ENCODE assay signal across 9 cellular contexts in genomic region chr16:74605332-74605731, GRCh38. TPM values are rescaled to one million over a fixed set of nuclear protein-coding genes. Genes with fewer than 3 reads are reported as not detected.
DNase-seq lines count a peak whose midpoint lies in the region; ATAC-seq, FAIRE-seq and TF ChIP-seq lines count a peak whose summit lies in the region.
"Had no signal": no experiment of that assay in that cellular context is flagged by ENCODE, and none has a peak within 500 bp of the region (broad histone marks: within the 10 kb centered on the region; RNA-seq: fewer than 3 reads in every experiment).

No MANE protein-coding gene starts in this region.

- H3K27me3 ChIP-seq in cardiac muscle cell (no peaks in the 10 kb centered on the region), GM12878 (replicated peaks in 1 of 2; ENCODE audit: control insufficient read depth in 2 of 2, insufficient read depth in 2 of 2, low read length in 1 of 2) (no peaks in the 10 kb centered on the region)

- peak overlapping the region; percentile 15 for H3K4me3 Mint-ChIP-seq in memory B cell
- peak overlapping the region; percentile 95 for H3K4me3 Mint-ChIP-seq in type B pancreatic cell

- no peak for TF ChIP-seq POLR2A in GM12878 (IDR thresholded peaks at IDR 0.05; ENCODE audit: low read depth, low read length)

- TF ChIP-seq CTCF in cardiac muscle cell (IDR thresholded peaks at IDR 0.05; ENCODE audit: low read depth, low read length) (no peak), GM12878 (IDR thresholded peaks at IDR 0.05 in 2 of 3, conservative IDR thresholded peaks at IDR 0.05 in 1 of 3; ENCODE audit: control insufficient read depth in 2 of 3, extremely low read depth in 1 of 3, insufficient read depth in 1 of 3, low read depth in 3 of 3, low read length in 3 of 3) (no peak), type B pancreatic cell (conservative IDR thresholded peaks at IDR 0.05) (no peak)

- no peak for FAIRE-seq in GM12878 (lab: Jason Lieb, UNC)
- FAIRE-seq: D721Med had no signal

- ATAC-seq in left cardiac atrium, result no peak
- no peak for ATAC-seq in GM12878
- no peak for ATAC-seq in memory B cell (ENCODE audit: low read depth)
- no peak for ATAC-seq in HG03521 (IDR thresholded peaks at IDR 0.05; ENCODE audit: unreplicated experiment)

- RAD21 ChIA-PET in GM12878 (lab: Charles Lee; ENCODE audit: unreplicated experiment), result interaction anchor here (0.7 to 1.0 kb wide), 4 partner anchors 16 to 110 kb away, joined by 3 to 6 read pairs (median 4); partner anchors contain the start of gene RFWD3

- TF ChIP-seq EP300 in GM12878 (IDR thresholded peaks at IDR 0.05; ENCODE audit: borderline replicate concordance in 1 of 2, control insufficient read depth in 1 of 2, low read depth in 2 of 2, low read length in 2 of 2), result no peak

- intact Hi-C loops in left cardiac atrium (cut with DNase I), result no loop called here
- intact Hi-C loops in GM12878 (cut with micrococcal nuclease; ENCODE audit: unreplicated experiment), result loop anchor here (10.0 kb wide), 1 partner anchor 111 kb away; no protein-coding TSS in a partner anchor

- WGBS in GM12878 (ENCODE audit: insufficient coverage, insufficient replicate concordance, low lambda C conversion rate, missing lambda C conversion rate), result 55% methylated on average over 6 of the region's 6 CpGs

- peak overlapping the region; percentile 91 for H3K4me3 ChIP-seq in cardiac muscle cell
- H3K4me3 ChIP-seq in GM12878, result peak overlapping the region; percentile 93

- H3K27me3 Mint-ChIP-seq in memory B cell (no peaks in the 10 kb centered on the region), type B pancreatic cell (no peaks in the 10 kb centered on the region)

- H3K27ac ChIP-seq in cardiac muscle cell (no peak overlapping the region), GM12878 (ENCODE audit: control insufficient read depth, insufficient read depth) (peak overlapping the region; percentile 83; the same call in 1 of the 2 replicates), caudate nucleus (ENCODE audit: low read depth, low read length) (no peak overlapping the region)

- no peaks in the 10 kb centered on the region for H3K36me3 ChIP-seq in cardiac muscle cell
- no peaks in the 10 kb centered on the region for H3K36me3 ChIP-seq in GM12878 (ENCODE audit: control insufficient read depth in 2 of 2, insufficient read depth in 2 of 2, low read length in 1 of 2)

- no peaks in the 10 kb centered on the region for H3K36me3 Mint-ChIP-seq in memory B cell
- H3K36me3 Mint-ChIP-seq in type B pancreatic cell, result peaks cover 5% of the 10 kb centered on the region

- in situ Hi-C loops in GM12878 (cut with MboI), result no loop called here

- peak overlapping the region; percentile 94 for H3K9ac ChIP-seq in GM12878 (ENCODE audit: control insufficient read depth, insufficient read depth, low read length)

- POLR2A ChIA-PET in GM12878 (lab: Charles Lee), result interaction anchor here (0.6 to 2.2 kb wide), 9 partner anchors 13 to 145 kb away, joined by 3 to 8 read pairs (median 4); no protein-coding TSS in a partner anchor

- TF ChIP-seq RAD21 in GM12878 (IDR thresholded peaks at IDR 0.05; ENCODE audit: insufficient read depth, low read depth, low read length), result no peak

- TSS peak; percentile 57 for BruUV-seq in GM12878 (replicated peaks; lab: Mats Ljungman, UMichigan)

- H3K27ac Mint-ChIP-seq in memory B cell, result peak overlapping the region; percentile 75
- H3K27ac Mint-ChIP-seq in type B pancreatic cell, result peak overlapping the region; percentile 94

- no peaks in the 10 kb centered on the region for H3K9me3 Mint-ChIP-seq in memory B cell
- H3K9me3 Mint-ChIP-seq in type B pancreatic cell, result no peaks in the 10 kb centered on the region

- SMC1A ChIA-PET in GM12878 (lab: Charles Lee; ENCODE audit: uncharacterized antibody, unreplicated experiment), result interaction anchor here (0.6 to 2.9 kb wide), 4 partner anchors 9 to 62 kb away, joined by 3 to 21 read pairs (median 4); no protein-coding TSS in a partner anchor

- CTCF ChIA-PET in GM12878 (lab: Yijun Ruan, JAX), result interaction anchor here (1.0 to 2.1 kb wide), 5 partner anchors 12 to 308 kb away, joined by 3 to 4 read pairs (median 3); no protein-coding TSS in a partner anchor

- H3K4me1 ChIP-seq in cardiac muscle cell (ENCODE audit: low read depth) (peaks cover 18% of the 10 kb centered on the region), GM12878 (ENCODE audit: control insufficient read depth, insufficient read depth, low read length) (peaks cover 11% of the 10 kb centered on the region; the same call in 1 of the 2 replicates)

- peaks cover 62% of the 10 kb centered on the region for H3K79me2 ChIP-seq in GM12878 (ENCODE audit: control insufficient read depth, insufficient read depth, low read length)

- H3K4me1 Mint-ChIP-seq in memory B cell (peaks cover 41% of the 10 kb centered on the region), type B pancreatic cell (ENCODE audit: unreplicated experiment) (peaks cover 28% of the 10 kb centered on the region)

- H4K20me1 ChIP-seq in GM12878 (ENCODE audit: control insufficient read depth, insufficient read depth), result no peaks in the 10 kb centered on the region; the same call in 1 of the 2 replicates

- H3K4me2 ChIP-seq in GM12878 (ENCODE audit: control insufficient read depth, insufficient read depth), result peak overlapping the region; percentile 52

- H2AFZ ChIP-seq in GM12878 (ENCODE audit: control insufficient read depth, low read depth, low read length), result no peak overlapping the region

- H3K9me3 ChIP-seq in cardiac muscle cell (ENCODE audit: low read depth) (no peaks in the 10 kb centered on the region), GM12878 (replicated peaks; ENCODE audit: control insufficient read depth, insufficient read depth, low read length) (no peaks in the 10 kb centered on the region)

- DNase-seq in cardiac muscle cell (ENCODE audit: low read depth in 1 of 2, low spot score in 1 of 2) (no peak), left cardiac atrium (no peak), GM12878 (ENCODE audit: low read depth, low spot score) (no peak), memory B cell (ENCODE audit: low spot score in 2 of 2) (no peak), type B pancreatic cell (ENCODE audit: extremely low spot score, unreplicated experiment) (no peak), caudate nucleus (lab: John Stamatoyannopoulos, UW) (no peak), OCI-M2 (lab: John Stamatoyannopoulos, UW; ENCODE audit: unreplicated experiment) (no peak)

TF ChIP-seq in GM12878, 131 proteins besides CTCF, POLR2A, EP300 and RAD21:
- TF ChIP-seq MXI1 (IDR thresholded peaks at IDR 0.05; ENCODE audit: low read depth, low read length) (no peak), BHLHE40 (IDR thresholded peaks at IDR 0.05; ENCODE audit: borderline replicate concordance in 1 of 2, low read depth in 2 of 2, low read length in 1 of 2) (no peak), MEF2B (IDR thresholded peaks at IDR 0.05; ENCODE audit: partially characterized antibody, poor library complexity, severe bottlenecking) (no peak), ATF7 (IDR thresholded peaks at IDR 0.05; ENCODE audit: low read depth) (no peak), PKNOX1 (IDR thresholded peaks at IDR 0.05) (no peak)

RNA-seq across cellular contexts. Expression of gene GLG1, which starts 1.6 kb away (rescaled TPM):
- total RNA-seq in cardiac muscle cell (136 and 167 TPM in 2 replicates), left cardiac atrium (10 to 100 TPM; 78.7 to 86.6 TPM), GM12878 (2014; rRNA removed) (27.0 and 31.0 TPM in 2 replicates), GM12878 (2014; rRNA removed; fragmentation: Illumina TruSeq; extraction: Trizol) (28.5 and 29.0 TPM in 2 replicates), GM12878 (2021) (41.9 and 45.5 TPM in 2 replicates), type B pancreatic cell (ENCODE audit: low replicate concordance) (128 and 144 TPM in 2 replicates)
- polyA plus RNA-seq in cardiac muscle cell (140 and 183 TPM in 2 replicates), GM12878 (2011; rRNA removed) (32.4 and 42.4 TPM in 2 replicates), GM12878 (2014; fragmentation: Illumina TruSeq; extraction: Trizol) (24.3 and 27.4 TPM in 2 replicates), GM12878 (2014; fragmentation: Nextera tagmentation; extraction: Ambion mirVana) (1 to 10 TPM; 7.6 to 9.6 TPM), GM12878 (2014; rRNA removed) (22.4 and 24.5 TPM in 2 replicates), GM12878 (2016; fragmentation: Nextera tagmentation; extraction: Ambion mirVana) (10 to 100 TPM; 41.0 to 49.4 TPM)
- total RNA-seq in GM12878 (2013; cell fraction: nucleolus; rRNA removed), result 319 and 340 TPM in 2 replicates
- polyA plus RNA-seq in GM12878 (2011; ENCODE audit: low read depth), result 30.1 TPM
- 22.5 and 30.2 TPM in 2 replicates for polyA plus RNA-seq in GM12878 (2011; cell fraction: cytosol; rRNA removed)
- polyA plus RNA-seq in GM12878 (2011; cell fraction: nucleus; rRNA removed), result 48.5 and 53.6 TPM in 2 replicates
- 42.0 and 45.0 TPM in 2 replicates for polyA plus RNA-seq in GM12878 (2012)
- polyA minus RNA-seq in GM12878 (2011; rRNA and poly(A)+ RNA removed), result 72.0 and 85.2 TPM in 2 replicates
- polyA minus RNA-seq in GM12878 (2011; cell fraction: cytosol; rRNA and poly(A)+ RNA removed), result 22.8 and 24.6 TPM in 2 replicates
- polyA minus RNA-seq in GM12878 (2011; cell fraction: nucleus; rRNA and poly(A)+ RNA removed), result 32.6 and 51.8 TPM in 2 replicates
